ENCODE assay signal across 17 cellular contexts in genomic region chr1:225612265-225612664, GRCh38. TPM values are rescaled to one million over a fixed set of nuclear protein-coding genes. Genes with fewer than 3 reads are reported as not detected.
DNase-seq lines count a peak whose midpoint lies in the region; ATAC-seq and TF ChIP-seq lines count a peak whose summit lies in the region.
"Had no signal": no experiment of that assay in that cellular context is flagged by ENCODE, and none has a peak within 500 bp of the region (broad histone marks: within the 10 kb centered on the region; RNA-seq: fewer than 3 reads in every experiment).

No MANE protein-coding gene starts in this region.

- H3K4me3 Mint-ChIP-seq in HFFc6: no peak overlapping the region
- H3K4me3 Mint-ChIP-seq: activated naive CD8-positive, alpha-beta T cell; activated T-cell treated with anti-CD3 and anti-CD28 coated beads, Interleukin-2, amount 50 U/mL, for 24 hours; memory B cell; stimulated activated naive B cell treated with anti-CD40 and anti-IgM and Interleukin-4, amounts not matched to agents 10 μg/mL and 1 μg/mL and 100 μg/mL, for 72 hours had no signal

- H2AFZ ChIP-seq in PC-9: no peak overlapping the region

- ATAC-seq in esophagus mucosa (peak; percentile 35), lower lobe of right lung (peak in 1 of 2 donors; percentile 47), psoas muscle (no peak)
- ATAC-seq: stimulated activated naive B cell treated with anti-CD40 and anti-IgM and Interleukin-4, amounts not matched to agents 10 μg/mL and 1 μg/mL and 100 μg/mL, for 72 hours had no signal

- H3K27ac ChIP-seq in PC-9 (peak overlapping the region; percentile 43), lower lobe of right lung (peak overlapping the region; percentile 13), tibial artery (peak overlapping the region; percentile 57 to 60), psoas muscle (no peak overlapping the region)
- H3K27ac ChIP-seq: colonic mucosa had no signal

- no peaks in the 10 kb centered on the region for H3K9me2 ChIP-seq in PC-9 (ENCODE audit: insufficient read depth)

- no peak for TF ChIP-seq CTCF in PC-9 (conservative IDR thresholded peaks at IDR 0.05)
- no peak for TF ChIP-seq CTCF in lower lobe of right lung (IDR thresholded peaks at IDR 0.05)
- TF ChIP-seq CTCF in tibial artery (IDR thresholded peaks at IDR 0.05): no peak
- no peak for TF ChIP-seq CTCF in psoas muscle (IDR thresholded peaks at IDR 0.05)
- no peak for TF ChIP-seq CTCF in HFFc6 (IDR thresholded peaks at IDR 0.05)

- H3K27me3 Mint-ChIP-seq in HFFc6 (ENCODE audit: insufficient read depth): no peaks in the 10 kb centered on the region
- H3K27me3 Mint-ChIP-seq: activated T-cell treated with anti-CD3 and anti-CD28 coated beads, Interleukin-2, amount 50 U/mL, for 24 hours; memory B cell; stimulated activated naive B cell treated with anti-CD40 and anti-IgM and Interleukin-4, amounts not matched to agents 10 μg/mL and 1 μg/mL and 100 μg/mL, for 72 hours had no signal

- BruUV-seq in PC-9 (replicated peaks; lab: Mats Ljungman, UMichigan): no TSS peak

- H3F3A ChIP-seq in PC-9 (ENCODE audit: insufficient read depth, low read depth): peaks cover 43% of the 10 kb centered on the region

- H3K79me2 ChIP-seq in PC-9 (ENCODE audit: low read depth): peaks cover 86% of the 10 kb centered on the region

- intact Hi-C loops in PC-9 (cut with micrococcal nuclease; ENCODE audit: unreplicated experiment): loop anchor here (5.0 kb wide), 1 partner anchor 40 kb away; the partner anchor contains the start of gene ENAH
- intact Hi-C loops in lower lobe of right lung (cut with DNase I): no loop called here
- intact Hi-C loops in tibial artery (cut with DNase I; ENCODE audit: low total_unique reads): no loop called here
- intact Hi-C loops in psoas muscle (cut with DNase I): loop anchor here in 1 of 2 donors (5.0 kb wide), 1 partner anchor 35 kb away; no protein-coding TSS in a partner anchor

- 70 to 77% (median 76%) methylated on average over 1 of the region's 1 CpG for WGBS in psoas muscle, 3 donors

- POLR2A ChIA-PET in PC-9 (lab: Charles Lee; ENCODE audit: unreplicated experiment): interaction anchor here (0.6 to 0.7 kb wide), 2 partner anchors 37 to 450 kb away, joined by 8 to 12 read pairs; partner anchors contain the start of gene H3-3A

- CTCF ChIA-PET in PC-9 (lab: Charles Lee): interaction anchor here (0.7 kb wide), 1 partner anchor 96 kb away, joined by 13 read pairs; no protein-coding TSS in a partner anchor

- H3K27ac Mint-ChIP-seq in HFFc6: no peak overlapping the region; the same call in 1 of the 2 replicates
- H3K27ac Mint-ChIP-seq: activated naive CD8-positive, alpha-beta T cell; activated T-cell treated with anti-CD3 and anti-CD28 coated beads, Interleukin-2, amount 50 U/mL, for 24 hours; memory B cell; stimulated activated naive B cell treated with anti-CD40 and anti-IgM and Interleukin-4, amounts not matched to agents 10 μg/mL and 1 μg/mL and 100 μg/mL, for 72 hours had no signal

- DNase-seq in PC-9 (peak in 1 of 2 experiments; percentile 10), lower lobe of right lung (no peak), tibial artery (no peak), psoas muscle (no peak), activated T-cell treated with anti-CD3 and anti-CD28 coated beads for 4 hours (no peak), HFFc6 (no peak)
- DNase-seq: activated CD4-positive, alpha-beta T cell treated with anti-CD3 and anti-CD28 coated beads, Interleukin-2, amount 50 U/mL, for 1 hour; activated T-cell treated with anti-CD3 and anti-CD28 coated beads, Interleukin-2, amount 50 U/mL, for 24 hours; colonic mucosa; NCI-H1092; NCI-H2107; stimulated activated naive B cell treated with anti-CD40 and anti-IgM and Interleukin-4, amounts not matched to agents 10 μg/mL and 1 μg/mL and 100 μg/mL, for 72 hours; SW 1271 had no signal

- H3K36me3 ChIP-seq in PC-9 (ENCODE audit: low read depth) (peaks cover 5% of the 10 kb centered on the region), lower lobe of right lung (no peaks in the 10 kb centered on the region), tibial artery (no peaks in the 10 kb centered on the region), psoas muscle (ENCODE audit: insufficient read depth in 1 of 2, low read depth in 1 of 2) (no peaks in the 10 kb centered on the region)
- H3K36me3 ChIP-seq: colonic mucosa, HAP-1 had no signal

- H4K20me1 ChIP-seq in PC-9 (ENCODE audit: insufficient read depth): peaks cover 5% of the 10 kb centered on the region

- H3K27me3 ChIP-seq in PC-9 (ENCODE audit: insufficient read depth, low read depth): no peaks in the 10 kb centered on the region
- no peaks in the 10 kb centered on the region for H3K27me3 ChIP-seq in lower lobe of right lung (ENCODE audit: low read depth)
- H3K27me3 ChIP-seq in tibial artery: no peaks in the 10 kb centered on the region
- no peaks in the 10 kb centered on the region for H3K27me3 ChIP-seq in psoas muscle (ENCODE audit: insufficient read depth in 3 of 3, low read length in 2 of 3)
- H3K27me3 ChIP-seq: colonic mucosa had no signal

- H3K9me3 ChIP-seq in PC-9 (ENCODE audit: insufficient read depth, low read depth) (no peaks in the 10 kb centered on the region), lower lobe of right lung (no peaks in the 10 kb centered on the region), tibial artery (no peaks in the 10 kb centered on the region), psoas muscle (no peaks in the 10 kb centered on the region)
- H3K9me3 ChIP-seq: colonic mucosa, HAP-1 had no signal

- peak overlapping the region; percentile 35 for H3K4me2 ChIP-seq in PC-9

- H3K4me1 ChIP-seq in PC-9 (replicated peaks; ENCODE audit: insufficient read depth) (peaks cover 15% of the 10 kb centered on the region), lower lobe of right lung (peaks cover 10% of the 10 kb centered on the region), tibial artery (peaks cover 0 to 75% (median 16%) of the 10 kb centered on the region in 4 donors), psoas muscle (peaks cover 18% of the 10 kb centered on the region)
- H3K4me1 ChIP-seq: colonic mucosa had no signal

- H3K4me3 ChIP-seq in PC-9: no peak overlapping the region
- H3K4me3 ChIP-seq in lower lobe of right lung: no peak overlapping the region
- H3K4me3 ChIP-seq in tibial artery: no peak overlapping the region
- no peak overlapping the region for H3K4me3 ChIP-seq in psoas muscle
- H3K4me3 ChIP-seq: colonic mucosa, HAP-1 had no signal

- H3K9me3 Mint-ChIP-seq in HFFc6: no peaks in the 10 kb centered on the region
- H3K9me3 Mint-ChIP-seq: activated T-cell treated with anti-CD3 and anti-CD28 coated beads, Interleukin-2, amount 50 U/mL, for 24 hours; memory B cell; stimulated activated naive B cell treated with anti-CD40 and anti-IgM and Interleukin-4, amounts not matched to agents 10 μg/mL and 1 μg/mL and 100 μg/mL, for 72 hours had no signal

- H3K4me1 Mint-ChIP-seq in HFFc6 (ENCODE audit: low read depth): peaks cover 47% of the 10 kb centered on the region
- H3K4me1 Mint-ChIP-seq: memory B cell had no signal

- H3K36me3 Mint-ChIP-seq in HFFc6 (ENCODE audit: low read depth): peaks cover 5% of the 10 kb centered on the region
- H3K36me3 Mint-ChIP-seq: activated naive CD8-positive, alpha-beta T cell; stimulated activated naive B cell treated with anti-CD40 and anti-IgM and Interleukin-4, amounts not matched to agents 10 μg/mL and 1 μg/mL and 100 μg/mL, for 72 hours had no signal

RNA-seq across cellular contexts. Expression of gene ENAH, which starts 40.7 kb away (rescaled TPM):
- total RNA-seq in PC-9 (2021) (118 and 167 TPM in 2 replicates), esophagus mucosa (41.0 TPM), lower lobe of right lung (51.4 TPM), psoas muscle (100 to 1,000 TPM; 119 to 262 (median 177) TPM)
- 10 to 100 TPM; 17.1 to 76.4 (median 38.8) TPM for polyA plus RNA-seq in psoas muscle
- 100 to 1,000 TPM; 133 to 171 (median 139) TPM for total RNA-seq in HFFc6 (2021; fragmentation: NEBNext Ultra II Directional; extraction: Animal tissue kit (Norgen Biotek cat#: 25700))
